Comparison of ENCODE assay signal across 20 cellular contexts in genomic region chr2:54750040-54750439, GRCh38.
"Had no signal": no experiment of that assay in that cellular context is flagged by ENCODE, and none has a peak within 500 bp of the region (broad histone marks: within the 10 kb centered on the region; RNA-seq: fewer than 3 reads in every experiment).

No MANE protein-coding gene starts in this region.

- H3K9me3 Mint-ChIP-seq: activated B cell treated with CpG ODN at 0.5 μM for 24 hours; activated CD8-positive, alpha-beta T cell treated with anti-CD3 and anti-CD28 coated beads for 36 hours; dendritic cell treated with granulocyte-macrophage colony-stimulating factor and Interleukin-4, amounts not matched to agents 40 ng/mL and 50 ng/mL, for 4 days; memory B cell; naive thymus-derived CD8-positive, alpha-beta T cell; stimulated activated naive B cell treated with anti-CD40 and anti-IgM and Interleukin-4, amounts not matched to agents 10 μg/mL and 1 μg/mL and 100 μg/mL, for 72 hours had no signal

- DNase-seq: activated B cell treated with CpG ODN at 0.5 μM for 24 hours; activated CD4-positive, alpha-beta T cell treated with anti-CD3 and anti-CD28 coated beads for 48 hours; activated CD8-positive, alpha-beta memory T cell treated with anti-CD3 and anti-CD28 coated beads, Interleukin-2, amount 50 U/mL, for 4 hours; activated CD8-positive, alpha-beta T cell treated with anti-CD3 and anti-CD28 coated beads for 36 hours; activated gamma-delta T cell treated with Interleukin-2 at 50 U/mL for 16 hours; activated naive CD8-positive, alpha-beta T cell treated with anti-CD3 and anti-CD28 coated beads, Interleukin-2, amount 10 ng/mL, durations not matched to agents 7 days and 5 days; effector memory CD4-positive, alpha-beta T cell; gastrocnemius medialis; left lung; naive thymus-derived CD8-positive, alpha-beta T cell; stimulated activated CD4-positive, alpha-beta T cell treated with anti-CD3 and anti-CD28 coated beads, Interleukin-4, amount 100 ng/mL, for 1 hour; stimulated activated naive B cell treated with anti-CD40 and anti-IgM and Interleukin-4, amounts not matched to agents 10 μg/mL and 1 μg/mL and 100 μg/mL, for 72 hours; substantia nigra; uterus had no signal

- H3K4me3 ChIP-seq: gastrocnemius medialis, left lung, tibial nerve, uterus had no signal

- H3K27me3 ChIP-seq: gastrocnemius medialis, left lung, tibial nerve, uterus had no signal

- H3K36me3 ChIP-seq: gastrocnemius medialis, left lung, tibial nerve, uterus had no signal

- H3K9me3 ChIP-seq: gastrocnemius medialis, left lung, uterus had no signal

- FAIRE-seq: bronchial epithelial cell, islet of Langerhans, TTC549 had no signal

- H3K4me3 Mint-ChIP-seq: activated B cell treated with CpG ODN at 0.5 μM for 24 hours; activated CD8-positive, alpha-beta T cell treated with anti-CD3 and anti-CD28 coated beads for 36 hours; activated naive CD8-positive, alpha-beta T cell treated with anti-CD3 and anti-CD28 coated beads, Interleukin-2, amount 10 ng/mL, durations not matched to agents 7 days and 5 days; dendritic cell treated with granulocyte-macrophage colony-stimulating factor and Interleukin-4, amounts not matched to agents 40 ng/mL and 50 ng/mL, for 4 days; memory B cell; naive thymus-derived CD8-positive, alpha-beta T cell; stimulated activated naive B cell treated with anti-CD40 and anti-IgM and Interleukin-4, amounts not matched to agents 10 μg/mL and 1 μg/mL and 100 μg/mL, for 72 hours had no signal

- H3K36me3 Mint-ChIP-seq: activated naive CD8-positive, alpha-beta T cell treated with anti-CD3 and anti-CD28 coated beads, Interleukin-2, amount 10 ng/mL, durations not matched to agents 7 days and 5 days; stimulated activated naive B cell treated with anti-CD40 and anti-IgM and Interleukin-4, amounts not matched to agents 10 μg/mL and 1 μg/mL and 100 μg/mL, for 72 hours had no signal

- H3K27ac ChIP-seq: gastrocnemius medialis, left lung, tibial nerve, uterus had no signal

- H3K27ac Mint-ChIP-seq: activated B cell treated with CpG ODN at 0.5 μM for 24 hours; activated CD8-positive, alpha-beta T cell treated with anti-CD3 and anti-CD28 coated beads for 36 hours; activated naive CD8-positive, alpha-beta T cell treated with anti-CD3 and anti-CD28 coated beads, Interleukin-2, amount 10 ng/mL, durations not matched to agents 7 days and 5 days; dendritic cell treated with granulocyte-macrophage colony-stimulating factor and Interleukin-4, amounts not matched to agents 40 ng/mL and 50 ng/mL, for 4 days; naive thymus-derived CD8-positive, alpha-beta T cell had no signal

- H3K4me1 Mint-ChIP-seq: activated naive CD8-positive, alpha-beta T cell treated with anti-CD3 and anti-CD28 coated beads, Interleukin-2, amount 10 ng/mL, durations not matched to agents 7 days and 5 days; naive thymus-derived CD8-positive, alpha-beta T cell had no signal

- ATAC-seq: activated CD8-positive, alpha-beta T cell treated with anti-CD3 and anti-CD28 coated beads for 36 hours; gastrocnemius medialis; left lung; naive thymus-derived CD8-positive, alpha-beta T cell; stimulated activated naive B cell treated with anti-CD40 and anti-IgM and Interleukin-4, amounts not matched to agents 10 μg/mL and 1 μg/mL and 100 μg/mL, for 72 hours had no signal

- H3K4me1 ChIP-seq: gastrocnemius medialis, left lung, tibial nerve, uterus had no signal

- H3K27me3 Mint-ChIP-seq: activated B cell treated with CpG ODN at 0.5 μM for 24 hours; activated CD8-positive, alpha-beta T cell treated with anti-CD3 and anti-CD28 coated beads for 36 hours; activated naive CD8-positive, alpha-beta T cell treated with anti-CD3 and anti-CD28 coated beads, Interleukin-2, amount 10 ng/mL, durations not matched to agents 7 days and 5 days; dendritic cell treated with granulocyte-macrophage colony-stimulating factor and Interleukin-4, amounts not matched to agents 40 ng/mL and 50 ng/mL, for 4 days; memory B cell; naive thymus-derived CD8-positive, alpha-beta T cell; stimulated activated naive B cell treated with anti-CD40 and anti-IgM and Interleukin-4, amounts not matched to agents 10 μg/mL and 1 μg/mL and 100 μg/mL, for 72 hours had no signal
